Comparison of ENCODE assay signal across 24 cellular contexts in the genomic region with DNA sequence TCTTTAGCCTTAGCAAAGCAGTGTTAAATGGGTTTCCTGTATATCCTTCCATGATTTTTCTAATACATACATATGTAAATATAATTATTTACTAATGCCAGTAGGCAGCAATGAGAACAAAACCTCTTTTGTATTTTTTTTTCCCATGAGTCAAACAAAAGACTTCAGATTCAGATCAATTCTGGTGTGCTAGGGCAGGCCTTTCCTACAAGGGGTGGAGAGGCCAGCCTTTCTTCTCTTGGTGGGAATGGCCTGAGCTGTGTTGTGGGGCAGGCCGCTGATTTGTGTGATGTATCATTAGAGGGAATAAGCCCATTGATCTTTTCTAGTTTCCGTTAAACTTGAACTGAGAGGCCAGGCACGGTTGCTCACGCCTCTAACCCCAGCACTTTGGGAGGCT.
DNase-seq lines count a peak whose midpoint lies in the region; ATAC-seq and TF ChIP-seq lines count a peak whose summit lies in the region.
"Had no signal": no experiment of that assay in that cellular context is flagged by ENCODE, and none has a peak within 500 bp of the region (broad histone marks: within the 10 kb centered on the region; RNA-seq: fewer than 3 reads in every experiment).

No MANE protein-coding gene starts in this region.

- H2BK120ac ChIP-seq in mesenchymal stem cell (ENCODE audit: low read depth, low read length) = no peak overlapping the region

- H4K91ac ChIP-seq in mesenchymal stem cell (ENCODE audit: low read length) = no peak overlapping the region

- H3K4ac ChIP-seq in mesenchymal stem cell (ENCODE audit: low read depth in 1 of 2, low read length in 2 of 2) = no peak overlapping the region

- H3K4me3 ChIP-seq in HUES64 (ENCODE audit: low read length) (no peak overlapping the region), mesenchymal stem cell (ENCODE audit: insufficient read depth in 1 of 2, low read depth in 1 of 2, low read length in 2 of 2) (no peak overlapping the region), gastrocnemius medialis (no peak overlapping the region)
- H3K4me3 ChIP-seq: GM12878, heart right ventricle, smooth muscle cell had no signal

- no peak for TF ChIP-seq CTCF in gastrocnemius medialis (IDR thresholded peaks at IDR 0.05 in 4 of 5, conservative IDR thresholded peaks at IDR 0.05 in 1 of 5)

- intact Hi-C loops in gastrocnemius medialis (cut with DNase I; ENCODE audit: low total_unique reads) = no loop called here

- peak in 23 of 61 donors; percentile 6 to 58 (median 25) for DNase-seq in caudate nucleus (lab: John Stamatoyannopoulos, UW)
- no peak for DNase-seq in mesenchymal stem cell
- peak; percentile 85 for DNase-seq in superior temporal gyrus (ENCODE audit: extremely low spot score)
- DNase-seq in dedifferentiated amniotic fluid mesenchymal stem cell (ENCODE audit: extremely low spot score) = no peak
- DNase-seq in gastrocnemius medialis = no peak
- no peak for DNase-seq in NCI-H1092 (lab: John Stamatoyannopoulos, UW)
- DNase-seq: activated CD4-positive, alpha-beta T cell treated with anti-CD3 and anti-CD28 coated beads, Interleukin-2, amount 10 ng/mL, durations not matched to agents 7 days and 5 days; activated naive CD4-positive, alpha-beta T cell treated with Interleukin-2 at 50 U/mL for 16 hours; activated T-cell treated with anti-CD3 and anti-CD28 coated beads, Interleukin-2, amount 50 U/mL, for 24 hours; brain microvascular endothelial cell; effector CD8-positive, alpha-beta T cell; EL; heart right ventricle; naive B cell; NCI-H1092 treated with DMSO at 0.1 percent for 48 hours; NCI-H187 treated with DMSO at 0.1 percent for 48 hours; NCI-H2171 treated with DMSO at 0.1 percent for 48 hours; NCI-H524; PC-3; stimulated activated CD4-positive, alpha-beta T cell treated with anti-CD3 and anti-CD28 coated beads, Interleukin-2, amount 100 ng/mL, for 24 hours; T1000 had no signal

- no peak overlapping the region for H2BK15ac ChIP-seq in mesenchymal stem cell (ENCODE audit: low read depth, poor library complexity, severe bottlenecking)

- no peak overlapping the region for H2BK12ac ChIP-seq in mesenchymal stem cell (ENCODE audit: low read length in 2 of 2)

- no peak overlapping the region for H3K23ac ChIP-seq in mesenchymal stem cell (ENCODE audit: low read length in 2 of 2)

- no peak overlapping the region for H2BK5ac ChIP-seq in mesenchymal stem cell (ENCODE audit: low read depth, low read length, poor library complexity, severe bottlenecking)

- 0 out of 2 replicates have a peak, but pooled peaks cover 5% of the 10 kb centered on the region for H3K36me3 ChIP-seq in HUES64 (ENCODE audit: insufficient read depth, low read length)
- H3K36me3 ChIP-seq in mesenchymal stem cell (ENCODE audit: control insufficient read depth in 1 of 2, insufficient read depth in 2 of 2, low read depth in 1 of 2, low read length in 2 of 2) = peaks cover 2 to 43% of the 10 kb centered on the region in 2 experiments
- peaks cover 0 to 9% of the 10 kb centered on the region in 2 donors for H3K36me3 ChIP-seq in gastrocnemius medialis
- H3K36me3 ChIP-seq: brain microvascular endothelial cell had no signal

- in situ Hi-C loops in gastrocnemius medialis (cut with MboI; ENCODE audit: low sequenced_read_pairs in 4 of 4) = no loop called here

- peak overlapping the region; percentile 35; the same call in 1 of the 2 replicates for H3K27ac ChIP-seq in HUES64 (ENCODE audit: low read depth, low read length)
- H3K27ac ChIP-seq in caudate nucleus (ENCODE audit: low read depth, low read length) = peak overlapping the region; percentile 60
- H3K27ac ChIP-seq in mesenchymal stem cell (ENCODE audit: low read length, poor library complexity, severe bottlenecking) = no peak overlapping the region
- no peak overlapping the region for H3K27ac ChIP-seq in gastrocnemius medialis
- H3K27ac ChIP-seq: brain microvascular endothelial cell had no signal

- WGBS in HUES64 = 84% methylated on average over 4 of the region's 4 CpGs
- 100% methylated on average over 4 of the region's 4 CpGs for whole genome bisulfite sequencing in mesenchymal stem cell

- no peak overlapping the region for H3K18ac ChIP-seq in mesenchymal stem cell (ENCODE audit: low read depth in 1 of 2, low read length in 2 of 2)

- H3K14ac ChIP-seq in mesenchymal stem cell (ENCODE audit: low read length in 2 of 2) = no peak overlapping the region

- H2AFZ ChIP-seq in mesenchymal stem cell (ENCODE audit: low read depth, low read length) = no peak overlapping the region

- H3K4me1 ChIP-seq in HUES64 (ENCODE audit: insufficient read depth, low read length) = peaks cover 31% of the 10 kb centered on the region
- H3K4me1 ChIP-seq in mesenchymal stem cell (ENCODE audit: control insufficient read depth, insufficient read depth, low read depth, low read length) = peaks cover 2% of the 10 kb centered on the region
- peaks cover 22 to 29% of the 10 kb centered on the region in 2 donors for H3K4me1 ChIP-seq in gastrocnemius medialis

- TF ChIP-seq POLR2A in gastrocnemius medialis (IDR thresholded peaks at IDR 0.05) = no peak

- peaks cover 36% of the 10 kb centered on the region for H3K79me1 ChIP-seq in mesenchymal stem cell (replicated peaks; ENCODE audit: low read length, poor library complexity, severe bottlenecking)

- no peak for ATAC-seq in gastrocnemius medialis
- ATAC-seq: GM12878, PC-3 had no signal

- no peak overlapping the region for H3K9ac ChIP-seq in HUES64 (ENCODE audit: low read depth, low read length)
- no peak overlapping the region for H3K9ac ChIP-seq in mesenchymal stem cell (ENCODE audit: low read length)

- H2AK5ac ChIP-seq in mesenchymal stem cell (ENCODE audit: low read length, severe bottlenecking) = no peak overlapping the region

- H3K9me3 ChIP-seq in HUES64 (ENCODE audit: insufficient read depth, low read depth, low read length) (no peaks in the 10 kb centered on the region), mesenchymal stem cell (ENCODE audit: control insufficient read depth, low read length) (no peaks in the 10 kb centered on the region), gastrocnemius medialis (no peaks in the 10 kb centered on the region)
- H3K9me3 ChIP-seq: heart right ventricle had no signal

- H3K4me2 ChIP-seq in mesenchymal stem cell (ENCODE audit: low read length, poor library complexity, severe bottlenecking) = no peak overlapping the region
- H3K4me2 ChIP-seq: smooth muscle cell had no signal

- no peaks in the 10 kb centered on the region for H3K27me3 ChIP-seq in HUES64 (ENCODE audit: insufficient read depth, low read length)
- H3K27me3 ChIP-seq in mesenchymal stem cell (ENCODE audit: control insufficient read depth in 1 of 2, insufficient read depth in 1 of 2, low read length in 2 of 2) = no peaks in the 10 kb centered on the region
- no peaks in the 10 kb centered on the region for H3K27me3 ChIP-seq in gastrocnemius medialis
- H3K27me3 ChIP-seq: brain microvascular endothelial cell, heart right ventricle had no signal

- H4K8ac ChIP-seq in mesenchymal stem cell (ENCODE audit: low read length) = peak overlapping the region; percentile 37

Comparison
In these comparisons a context has a peak if more than half of its experiments do, and no peak if none do; other contexts are left out.
1. H3K27ac ChIP-seq: peak in HUES64 (single experiment) and caudate nucleus (single experiment); none in mesenchymal stem cell (single experiment) and gastrocnemius medialis (0 of 4).